8 cellular contexts compared by ENCODE assay signal in the genomic region with DNA sequence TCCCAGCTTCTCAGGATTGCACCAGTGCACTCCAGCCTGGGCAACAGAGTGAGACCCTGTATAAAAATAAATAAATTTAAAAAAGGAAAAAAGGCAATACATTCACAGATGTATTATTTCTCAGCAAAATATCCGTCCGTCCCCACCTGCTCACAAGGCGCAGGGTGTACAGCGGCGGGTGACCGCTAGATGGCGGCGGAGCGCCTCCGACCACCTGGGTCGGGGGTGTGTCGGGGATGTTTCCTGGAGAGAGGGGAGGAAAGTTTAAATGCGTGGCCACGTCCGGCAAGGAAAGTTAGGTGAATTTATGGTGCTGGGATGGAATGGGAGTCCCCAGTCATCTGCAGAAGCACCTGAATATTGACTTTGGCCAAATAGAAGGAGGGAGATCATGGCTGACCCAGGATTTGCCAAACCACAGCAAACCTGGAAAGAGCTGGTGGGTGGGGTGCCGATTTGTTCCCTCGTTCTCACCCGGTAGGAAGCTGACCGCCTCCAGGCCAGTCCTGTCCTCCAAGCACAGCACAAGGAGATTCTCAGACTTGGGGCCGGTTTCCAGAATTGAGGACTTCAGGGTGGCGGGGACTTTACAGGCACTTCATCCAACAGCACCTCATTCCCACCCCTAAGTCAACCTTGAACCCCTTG.
DNase-seq lines count a peak whose midpoint lies in the region; ATAC-seq, FAIRE-seq and TF ChIP-seq lines count a peak whose summit lies in the region.

No MANE protein-coding gene starts in this region.

- BruUV-seq in mammary epithelial cell (replicated peaks; lab: Mats Ljungman, UMichigan) = no TSS peak
- BruUV-seq in HepG2 (replicated peaks; lab: Mats Ljungman, UMichigan) = no TSS peak

- DNase-seq in GM10266 (ENCODE audit: extremely low spot score) (peak; percentile 75), mammary epithelial cell (peak; percentile 35), HepG2 (ENCODE audit: low spot score) (no peak), putamen (ENCODE audit: low spot score) (no peak)
- peak; percentile 25 for DNase-seq in stimulated activated CD8-positive, alpha-beta memory T cell treated with anti-CD3 and anti-CD28 coated beads, Interleukin-12 subunit alpha, Interleukin-12 subunit beta, amount 100 ng/mL, for 4 hours (ENCODE audit: low read depth)

- no peak for TF ChIP-seq POLR2A in HepG2 (IDR thresholded peaks at IDR 0.05; ENCODE audit: insufficient read depth in 1 of 2, low read depth in 2 of 2, low read length in 2 of 2)

- H3K27ac ChIP-seq in KMS-11 = no peak overlapping the region
- H3K27ac ChIP-seq in mammary epithelial cell (ENCODE audit: insufficient read depth, low read depth, low read length) = no peak overlapping the region
- H3K27ac ChIP-seq in HepG2 (ENCODE audit: extremely low read length, insufficient read depth, low read length) = no peak overlapping the region

- intact Hi-C loops in mammary epithelial cell (cut with micrococcal nuclease) (loop anchor here (1.0 kb wide), 1 partner anchor 182 kb away; no protein-coding TSS in a partner anchor), HepG2 (cut with micrococcal nuclease; ENCODE audit: unreplicated experiment) (no loop called here)

- CTCF ChIA-PET in mammary epithelial cell (lab: Charles Lee; ENCODE audit: low non-redundant PET) = interaction anchor here (0.6 to 0.7 kb wide), 3 partner anchors 166 to 333 kb away, joined by 3 read pairs; no protein-coding TSS in a partner anchor
- CTCF ChIA-PET in HepG2 (lab: Yijun Ruan, JAX; ENCODE audit: low intra/inter-chr PET ratio, low total read pairs) = interaction anchor here (1.7 kb wide), 1 partner anchor 719 kb away, joined by 5 read pairs; no protein-coding TSS in a partner anchor

- WGBS in mammary epithelial cell (ENCODE audit: low coverage, missing lambda C conversion rate) = 10% methylated on average over 19 of the region's 21 CpGs
- WGBS in HepG2 (ENCODE audit: low lambda C conversion rate) = 3% methylated on average over 19 of the region's 21 CpGs

- peak; percentile 73 for FAIRE-seq in HepG2 (lab: Jason Lieb, UNC)

- H3K27me3 ChIP-seq in KMS-11 (ENCODE audit: insufficient read depth, low read depth) (no peaks in the 10 kb centered on the region), mammary epithelial cell (ENCODE audit: insufficient read depth, low read length) (no peaks in the 10 kb centered on the region), HepG2 (ENCODE audit: control insufficient read depth in 1 of 2, insufficient read depth in 2 of 2, low read length in 2 of 2) (peaks cover 0 to 68% of the 10 kb centered on the region in 2 experiments; a peak in 4 of 5 replicates)

- no peaks in the 10 kb centered on the region for H4K20me1 ChIP-seq in KMS-11 (ENCODE audit: insufficient read depth)
- no peaks in the 10 kb centered on the region for H4K20me1 ChIP-seq in mammary epithelial cell (ENCODE audit: insufficient read depth, low read length)
- H4K20me1 ChIP-seq in HepG2 (ENCODE audit: insufficient read depth, low read length) = no peaks in the 10 kb centered on the region

- POLR2A ChIA-PET in HepG2 (lab: Yijun Ruan, JAX) = no interaction called here

- peak; percentile 96 for TF ChIP-seq CTCF in GM10266 (IDR thresholded peaks at IDR 0.05; ENCODE audit: control insufficient read depth, insufficient read depth, low read depth, missing control alignments)
- TF ChIP-seq CTCF in KMS-11 (conservative IDR thresholded peaks at IDR 0.05; ENCODE audit: low read depth, low read length) = peak; percentile 94
- peak; percentile 99 for TF ChIP-seq CTCF in WI38 (IDR thresholded peaks at IDR 0.05; ENCODE audit: low read depth, low read length)
- TF ChIP-seq CTCF in mammary epithelial cell (conservative IDR thresholded peaks at IDR 0.05 in 1 of 2, IDR thresholded peaks at IDR 0.05 in 1 of 2; ENCODE audit: extremely low read depth in 1 of 2, insufficient read depth in 1 of 2, low read depth in 1 of 2, low read length in 2 of 2) = peak; percentile 97 to 99
- TF ChIP-seq CTCF in HepG2 (CRISPR knock-in tag; IDR thresholded peaks at IDR 0.05) = peak; percentile 87

- no peak overlapping the region for H3K4me3 ChIP-seq in KMS-11 (IDR thresholded peaks at IDR 0.05; ENCODE audit: insufficient read depth, low read depth, low read length)
- no peak overlapping the region for H3K4me3 ChIP-seq in WI38 (ENCODE audit: low read depth, low read length)
- peak overlapping the region in 1 of 3 experiments; percentile 21 for H3K4me3 ChIP-seq in mammary epithelial cell (replicated peaks in 1 of 3; ENCODE audit: insufficient read depth in 1 of 3, low read depth in 2 of 3, low read length in 3 of 3)
- no peak overlapping the region; a peak in 1 of 6 replicates for H3K4me3 ChIP-seq in HepG2 (replicated peaks in 1 of 3; ENCODE audit: insufficient read depth in 1 of 3, low read depth in 2 of 3, low read length in 3 of 3)

- dilution Hi-C loops in mammary epithelial cell (cut with HindIII; ENCODE audit: low sequenced_read_pairs) = no loop called here

- H3K9ac ChIP-seq in KMS-11 (no peak overlapping the region), mammary epithelial cell (ENCODE audit: insufficient read depth, low read length) (no peak overlapping the region), HepG2 (ENCODE audit: insufficient read depth, low read depth, low read length) (no peak overlapping the region)

- H3K79me2 ChIP-seq in KMS-11 (ENCODE audit: insufficient read depth, low read depth) (no peaks in the 10 kb centered on the region), mammary epithelial cell (ENCODE audit: insufficient read depth, low read length) (no peaks in the 10 kb centered on the region), HepG2 (ENCODE audit: insufficient read depth, low read length) (no peaks in the 10 kb centered on the region)

- TF ChIP-seq EP300 in HepG2 (IDR thresholded peaks at IDR 0.05; ENCODE audit: low read depth in 2 of 2, low read length in 2 of 2) (no peak), HepG2 (CRISPR knock-in tag; IDR thresholded peaks at IDR 0.05; ENCODE audit: borderline replicate concordance) (no peak)

- H3K36me3 ChIP-seq in KMS-11 (ENCODE audit: insufficient read depth) (no peaks in the 10 kb centered on the region), mammary epithelial cell (ENCODE audit: insufficient read depth, low read length) (no peaks in the 10 kb centered on the region), HepG2 (replicated peaks in 1 of 2; ENCODE audit: control insufficient read depth in 1 of 2, insufficient read depth in 2 of 2, low read length in 2 of 2) (no peaks in the 10 kb centered on the region)

- H3K9me3 ChIP-seq in mammary epithelial cell (replicated peaks; ENCODE audit: insufficient read depth, low read length) (no peaks in the 10 kb centered on the region), HepG2 (ENCODE audit: low read length) (no peaks in the 10 kb centered on the region)

- H2AFZ ChIP-seq in KMS-11 (ENCODE audit: low read depth) (peak overlapping the region; percentile 71; the same call in 1 of the 2 replicates), mammary epithelial cell (ENCODE audit: low read depth, low read length) (peak overlapping the region; percentile 57), HepG2 (ENCODE audit: low read length) (no peak overlapping the region)

- H3K4me2 ChIP-seq in KMS-11 = peak overlapping the region; percentile 45; the same call in 1 of the 2 replicates
- H3K4me2 ChIP-seq in mammary epithelial cell (ENCODE audit: insufficient read depth, low read depth, low read length) = peak overlapping the region; percentile 38
- peak overlapping the region; percentile 14; the same call in 1 of the 2 replicates for H3K4me2 ChIP-seq in HepG2 (ENCODE audit: low read depth, low read length)

- peaks cover 16% of the 10 kb centered on the region for H3K4me1 ChIP-seq in KMS-11 (ENCODE audit: low read depth, poor library complexity, severe bottlenecking)
- H3K4me1 ChIP-seq in mammary epithelial cell (ENCODE audit: insufficient read depth, low read length) = peaks cover 18% of the 10 kb centered on the region
- H3K4me1 ChIP-seq in HepG2 (ENCODE audit: insufficient read depth, low read length) = no peaks in the 10 kb centered on the region; the same call in 1 of the 2 replicates

- in situ Hi-C loops in mammary epithelial cell (cut with MboI; ENCODE audit: low sequenced_read_pairs in 2 of 2) (loop anchor here (10.0 to 25.0 kb wide), 3 partner anchors 93 to 333 kb away; partner anchors contain the start of gene TMEM266 (in 1 of the 2)), HepG2 (cut with HindIII; ENCODE audit: extremely low pct_ligation_motif_present, low pct_unique_long_range_greater_than_20kb) (no loop called here)

- TF ChIP-seq RAD21 in HepG2 (CRISPR knock-in tag; IDR thresholded peaks at IDR 0.05) = peak; percentile 28; the same call in 1 of the 2 replicates

- ATAC-seq in HepG2 = peak; percentile 81
- no peak for ATAC-seq in GM21423 (IDR thresholded peaks at IDR 0.05; ENCODE audit: unreplicated experiment)

TF ChIP-seq in HepG2, 621 proteins besides CTCF, POLR2A, EP300 and RAD21 (continues in another document):
- TF ChIP-seq XRCC5 (optimal IDR thresholded peaks at IDR 0.05; ENCODE audit: low read length) (peak; percentile 74), SETDB1 (CRISPR knock-in tag; IDR thresholded peaks at IDR 0.05; ENCODE audit: borderline replicate concordance) (no peak), ZNF224 (CRISPR knock-in tag; IDR thresholded peaks at IDR 0.05) (no peak), KDM2A (CRISPR knock-in tag; IDR thresholded peaks at IDR 0.05; ENCODE audit: borderline replicate concordance, low read depth) (peak; percentile 60; the same call in 1 of the 2 replicates), TEAD3 (CRISPR knock-in tag; optimal IDR thresholded peaks at IDR 0.05; ENCODE audit: borderline replicate concordance) (no peak), BCL6 (CRISPR knock-in tag; IDR thresholded peaks at IDR 0.05) (peak; percentile 70; the same call in 1 of the 2 replicates), ZBTB7B (CRISPR knock-in tag; IDR thresholded peaks at IDR 0.05) (0 out of 2 replicates have a peak, but pooled peaks have one; percentile 47), STAG1 (CRISPR knock-in tag; IDR thresholded peaks at IDR 0.05) (peak; percentile 66), SALL1 (CRISPR knock-in tag; IDR thresholded peaks at IDR 0.05) (peak; percentile 12; the same call in 1 of the 2 replicates), CHCHD3 (CRISPR knock-in tag; IDR thresholded peaks at IDR 0.05) (no peak), HNF1B (CRISPR knock-in tag; IDR thresholded peaks at IDR 0.05) (peak; percentile 31; the same call in 1 of the 2 replicates)

Comparison
In these comparisons a context has a peak if more than half of its experiments do, and no peak if none do; other contexts are left out.
1. DNase-seq: peak in GM10266 (single experiment), mammary epithelial cell (single experiment) and stimulated activated CD8-positive, alpha-beta memory T cell treated with anti-CD3 and anti-CD28 coated beads, Interleukin-12 subunit alpha, Interleukin-12 subunit beta, amount 100 ng/mL, for 4 hours (single experiment); none in HepG2 (single experiment) and putamen (single experiment).
2. Peak in every context shown above with its lines, with median percentiles within 50 percentile points of each other: CTCF ChIP-seq and H3K4me2 ChIP-seq.